In the genomic region with DNA sequence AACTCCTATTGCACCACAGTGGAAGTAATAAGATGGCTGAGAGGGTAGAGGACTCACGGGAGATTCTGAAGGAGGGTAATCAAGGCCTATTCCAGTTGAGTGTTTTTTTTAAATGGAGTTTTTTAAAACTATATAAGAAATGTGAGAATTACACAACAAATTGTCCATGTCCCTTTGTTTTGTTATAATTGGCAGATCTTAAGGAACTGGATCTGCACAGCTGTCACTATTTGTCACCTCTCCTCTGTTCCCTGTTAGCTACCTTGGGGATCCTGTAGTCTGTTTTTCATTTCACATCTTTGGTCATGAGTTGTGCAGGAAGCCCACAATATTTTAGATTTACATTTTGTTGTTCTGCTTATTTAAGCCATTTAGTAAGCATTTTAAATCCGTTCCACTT, we compare ENCODE assay signal across 30 cellular contexts.
"Had no signal": no experiment of that assay in that cellular context is flagged by ENCODE, and none has a peak within 500 bp of the region (broad histone marks: within the 10 kb centered on the region; RNA-seq: fewer than 3 reads in every experiment).

No MANE protein-coding gene starts in this region.

- H3K4me3 ChIP-seq: adrenal gland, body of pancreas, colonic mucosa had no signal

- H3K9me3 Mint-ChIP-seq: activated naive CD4-positive, alpha-beta T cell treated with anti-CD3 and anti-CD28 coated beads, Interleukin-2, amount 50 U/mL, for 24 hours; activated naive CD8-positive, alpha-beta T cell treated with anti-CD3 and anti-CD28 coated beads for 36 hours; activated naive CD8-positive, alpha-beta T cell treated with anti-CD3 and anti-CD28 coated beads, Interleukin-2, amount 50 U/mL, for 24 hours; activated T-helper 2 cell treated with anti-CD3 and anti-CD28 coated beads, Interferon-gamma antibody, Interleukin-2, Interleukin-4, amounts not matched to agents 10 μg/mL and 5 μg/mL and 100 μg/mL, durations not matched to agents 14 hours and 24 hours and 36 hours; endodermal cell had no signal

- H3K36me3 Mint-ChIP-seq: activated CD4-positive, alpha-beta memory T cell treated with anti-CD3 and anti-CD28 coated beads for 36 hours had no signal

- ATAC-seq: activated CD4-positive, alpha-beta T cell treated with anti-CD3 and anti-CD28 coated beads for 36 hours; activated CD8-positive, alpha-beta memory T cell treated with anti-CD3 and anti-CD28 coated beads, Interleukin-2, amount 10 ng/mL, durations not matched to agents 7 days and 5 days; activated CD8-positive, alpha-beta T cell treated with anti-CD3 and anti-CD28 coated beads, Interleukin-2, amount 10 ng/mL, durations not matched to agents 7 days and 5 days; activated naive CD8-positive, alpha-beta T cell treated with anti-CD3 and anti-CD28 coated beads, Interleukin-2, amount 50 U/mL, for 24 hours; body of pancreas; esophagus mucosa; T-helper 17 cell had no signal

- H3K4me3 Mint-ChIP-seq: activated CD4-positive, alpha-beta memory T cell treated with anti-CD3 and anti-CD28 coated beads for 36 hours; activated CD4-positive, alpha-beta T cell treated with anti-CD3 and anti-CD28 coated beads for 36 hours; activated CD4-positive, alpha-beta T cell treated with anti-CD3 and anti-CD28 coated beads, Interleukin-2, amount 10 ng/mL, durations not matched to agents 24 days and 14 days; activated CD8-positive, alpha-beta memory T cell treated with anti-CD3 and anti-CD28 coated beads, Interleukin-2, amount 10 ng/mL, durations not matched to agents 7 days and 5 days; activated CD8-positive, alpha-beta T cell treated with anti-CD3 and anti-CD28 coated beads, Interleukin-2, amount 10 ng/mL, durations not matched to agents 7 days and 5 days; activated naive CD4-positive, alpha-beta T cell treated with anti-CD3 and anti-CD28 coated beads for 36 hours; activated naive CD4-positive, alpha-beta T cell treated with anti-CD3 and anti-CD28 coated beads, Interleukin-2, amount 50 U/mL, for 24 hours; activated naive CD8-positive, alpha-beta T cell treated with anti-CD3 and anti-CD28 coated beads for 36 hours; activated naive CD8-positive, alpha-beta T cell treated with anti-CD3 and anti-CD28 coated beads, Interleukin-2, amount 50 U/mL, for 24 hours; activated T-helper 1 cell treated with anti-CD3 and anti-CD28 coated beads, Interleukin-12 subunit alpha, Interleukin-12 subunit beta, Interleukin-2, Interleukin-4 antibody, amounts not matched to agents 30 ng/mL and 10 ng/mL and 1 ng/mL, durations not matched to agents 14 hours and 24 hours and 36 hours; endodermal cell; T-helper 17 cell had no signal

- H3K27ac Mint-ChIP-seq: activated CD4-positive, alpha-beta memory T cell treated with anti-CD3 and anti-CD28 coated beads for 36 hours; activated CD4-positive, alpha-beta T cell treated with anti-CD3 and anti-CD28 coated beads for 36 hours; activated CD4-positive, alpha-beta T cell treated with anti-CD3 and anti-CD28 coated beads, Interleukin-2, amount 10 ng/mL, durations not matched to agents 24 days and 14 days; activated CD8-positive, alpha-beta memory T cell treated with anti-CD3 and anti-CD28 coated beads, Interleukin-2, amount 10 ng/mL, durations not matched to agents 7 days and 5 days; activated CD8-positive, alpha-beta T cell treated with anti-CD3 and anti-CD28 coated beads, Interleukin-2, amount 10 ng/mL, durations not matched to agents 7 days and 5 days; activated naive CD4-positive, alpha-beta T cell treated with anti-CD3 and anti-CD28 coated beads for 36 hours; activated naive CD4-positive, alpha-beta T cell treated with anti-CD3 and anti-CD28 coated beads, Interleukin-2, amount 50 U/mL, for 24 hours; activated naive CD8-positive, alpha-beta T cell treated with anti-CD3 and anti-CD28 coated beads for 36 hours; activated naive CD8-positive, alpha-beta T cell treated with anti-CD3 and anti-CD28 coated beads, Interleukin-2, amount 50 U/mL, for 24 hours; activated T-helper 1 cell treated with anti-CD3 and anti-CD28 coated beads, Interleukin-12 subunit alpha, Interleukin-12 subunit beta, Interleukin-2, Interleukin-4 antibody, amounts not matched to agents 30 ng/mL and 10 ng/mL and 1 ng/mL, durations not matched to agents 14 hours and 24 hours and 36 hours; activated T-helper 2 cell treated with anti-CD3 and anti-CD28 coated beads, Interferon-gamma antibody, Interleukin-2, Interleukin-4, amounts not matched to agents 10 μg/mL and 5 μg/mL and 100 μg/mL, durations not matched to agents 14 hours and 24 hours and 36 hours; endodermal cell; T-helper 17 cell had no signal

- H3K27me3 Mint-ChIP-seq: activated CD4-positive, alpha-beta memory T cell treated with anti-CD3 and anti-CD28 coated beads for 36 hours; activated CD4-positive, alpha-beta T cell treated with anti-CD3 and anti-CD28 coated beads for 36 hours; activated CD8-positive, alpha-beta memory T cell treated with anti-CD3 and anti-CD28 coated beads, Interleukin-2, amount 10 ng/mL, durations not matched to agents 7 days and 5 days; activated naive CD4-positive, alpha-beta T cell treated with anti-CD3 and anti-CD28 coated beads, Interleukin-2, amount 50 U/mL, for 24 hours; activated naive CD8-positive, alpha-beta T cell treated with anti-CD3 and anti-CD28 coated beads for 36 hours; activated naive CD8-positive, alpha-beta T cell treated with anti-CD3 and anti-CD28 coated beads, Interleukin-2, amount 50 U/mL, for 24 hours; T-helper 17 cell had no signal

- DNase-seq: activated CD4-positive, alpha-beta memory T cell treated with anti-CD3 and anti-CD28 coated beads for 36 hours; activated CD4-positive, alpha-beta T cell treated with anti-CD3 and anti-CD28 coated beads for 36 hours; activated CD4-positive, alpha-beta T cell treated with anti-CD3 and anti-CD28 coated beads, Interleukin-2, amount 10 ng/mL, durations not matched to agents 24 days and 14 days; activated CD4-positive, CD25-positive, alpha-beta regulatory T cell; activated CD4-positive, CD25-positive, alpha-beta regulatory T cell treated with anti-CD3 and anti-CD28 coated beads, Interleukin-2, amount 50 U/mL, for 72 hours; activated CD8-positive, alpha-beta memory T cell treated with anti-CD3 and anti-CD28 coated beads, Interleukin-2, amount 10 ng/mL, durations not matched to agents 7 days and 5 days; activated CD8-positive, alpha-beta memory T cell treated with anti-CD3 and anti-CD28 coated beads, Interleukin-2, amount 50 U/mL, for 4 hours; activated CD8-positive, alpha-beta T cell treated with anti-CD3 and anti-CD28 coated beads, Interleukin-2, amount 10 ng/mL, durations not matched to agents 7 days and 5 days; activated effector memory CD4-positive, alpha-beta T cell treated with anti-CD3 and anti-CD28 coated beads, Interleukin-2, amount 50 U/mL, for 16 hours; activated naive CD4-positive, alpha-beta T cell treated with anti-CD3 and anti-CD28 coated beads for 36 hours; activated naive CD8-positive, alpha-beta T cell treated with anti-CD3 and anti-CD28 coated beads for 36 hours; activated naive CD8-positive, alpha-beta T cell treated with anti-CD3 and anti-CD28 coated beads, Interleukin-2, amount 50 U/mL, for 24 hours; activated T-cell treated with anti-CD3 and anti-CD28 coated beads, Interleukin-2, amount 50 U/mL, for 1 hour; activated T-cell treated with anti-CD3 and anti-CD28 coated beads, Interleukin-2, amount 50 U/mL, for 48 hours; adrenal gland; amygdala; aorta; body of pancreas; caudate nucleus; colonic mucosa; effector memory CD4-positive, alpha-beta T cell; endodermal cell; foreskin fibroblast; head of caudate nucleus; T-helper 1 cell; T-helper 17 cell had no signal

- H3K27me3 ChIP-seq: adrenal gland, body of pancreas, colonic mucosa had no signal

- H3K36me3 ChIP-seq: adrenal gland, colonic mucosa had no signal

- H3K9me3 ChIP-seq: adrenal gland, body of pancreas, colonic mucosa had no signal

- H3K4me1 ChIP-seq: colonic mucosa had no signal

- H3K4me1 Mint-ChIP-seq: activated CD4-positive, alpha-beta T cell treated with anti-CD3 and anti-CD28 coated beads for 36 hours had no signal

- H3K27ac ChIP-seq: adrenal gland, body of pancreas, colonic mucosa had no signal
